ENCODE assay signal across 13 cellular contexts in the genomic region with DNA sequence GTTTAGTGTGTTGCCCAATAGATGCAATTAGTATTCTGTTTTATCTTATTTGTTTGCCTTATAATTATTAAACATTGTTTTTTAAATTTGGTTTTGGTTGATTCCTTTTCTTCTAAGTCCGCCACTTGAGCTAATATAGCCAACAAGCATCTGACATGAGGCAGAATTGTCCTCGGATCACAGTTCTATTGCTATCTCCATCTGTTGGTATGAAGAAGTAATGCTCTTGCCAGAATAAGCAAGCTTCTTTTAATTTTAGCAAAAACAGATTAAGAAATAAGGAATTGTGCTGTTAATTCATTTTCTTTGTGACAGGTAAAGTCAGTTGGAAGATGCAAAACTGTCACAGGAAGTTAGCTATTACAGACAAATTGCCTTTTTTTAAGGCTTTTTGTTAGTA. TPM values are rescaled to one million over a fixed set of nuclear protein-coding genes. Genes with fewer than 3 reads are reported as not detected.
DNase-seq lines count a peak whose midpoint lies in the region; ATAC-seq and TF ChIP-seq lines count a peak whose summit lies in the region.
"Had no signal": no experiment of that assay in that cellular context is flagged by ENCODE, and none has a peak within 500 bp of the region (broad histone marks: within the 10 kb centered on the region; RNA-seq: fewer than 3 reads in every experiment).

No MANE protein-coding gene starts in this region.

- TF ChIP-seq CTCF in endothelial cell (IDR thresholded peaks at IDR 0.05; ENCODE audit: unreplicated experiment) (peak; percentile 10), parathyroid adenoma (IDR thresholded peaks at IDR 0.05) (peak; percentile 24)

- H3K36me3 ChIP-seq in parathyroid adenoma (ENCODE audit: control insufficient read depth, insufficient read depth, low read length), result no peaks in the 10 kb centered on the region
- H3K36me3 ChIP-seq: spleen had no signal

- H3K79me2 ChIP-seq in parathyroid adenoma, result peaks cover 5% of the 10 kb centered on the region

- H3K4me1 ChIP-seq in parathyroid adenoma, result no peaks in the 10 kb centered on the region

- no peak overlapping the region for H3K27ac Mint-ChIP-seq in endothelial cell (ENCODE audit: unreplicated experiment)
- H3K27ac Mint-ChIP-seq in activated CD8-positive, alpha-beta T cell treated with anti-CD3 and anti-CD28 coated beads, Interleukin-2, amount 10 ng/mL, durations not matched to agents 7 days and 5 days, result no peak overlapping the region
- H3K27ac Mint-ChIP-seq: activated naive CD4-positive, alpha-beta T cell treated with anti-CD3 and anti-CD28 coated beads for 36 hours had no signal

- H3K27me3 Mint-ChIP-seq in endothelial cell (ENCODE audit: unreplicated experiment), result no peaks in the 10 kb centered on the region
- H3K27me3 Mint-ChIP-seq in activated CD8-positive, alpha-beta T cell treated with anti-CD3 and anti-CD28 coated beads, Interleukin-2, amount 10 ng/mL, durations not matched to agents 7 days and 5 days (ENCODE audit: low read depth), result no peaks in the 10 kb centered on the region

- no peaks in the 10 kb centered on the region for H3K9me3 Mint-ChIP-seq in endothelial cell (ENCODE audit: unreplicated experiment)
- H3K9me3 Mint-ChIP-seq in activated CD8-positive, alpha-beta T cell treated with anti-CD3 and anti-CD28 coated beads, Interleukin-2, amount 10 ng/mL, durations not matched to agents 7 days and 5 days (ENCODE audit: insufficient read depth), result no peaks in the 10 kb centered on the region
- H3K9me3 Mint-ChIP-seq: activated naive CD4-positive, alpha-beta T cell treated with anti-CD3 and anti-CD28 coated beads for 36 hours had no signal

- H3K4me3 Mint-ChIP-seq in endothelial cell (ENCODE audit: unreplicated experiment), result no peak overlapping the region
- H3K4me3 Mint-ChIP-seq in activated CD8-positive, alpha-beta T cell treated with anti-CD3 and anti-CD28 coated beads, Interleukin-2, amount 10 ng/mL, durations not matched to agents 7 days and 5 days, result no peak overlapping the region
- H3K4me3 Mint-ChIP-seq: activated naive CD4-positive, alpha-beta T cell treated with anti-CD3 and anti-CD28 coated beads for 36 hours had no signal

- H3K27ac ChIP-seq in parathyroid adenoma, result no peak overlapping the region
- H3K27ac ChIP-seq: spleen had no signal

- H2AFZ ChIP-seq in parathyroid adenoma, result no peak overlapping the region

- CTCF ChIA-PET in activated CD8-positive, alpha-beta T cell treated with anti-CD3 and anti-CD28 coated beads, Interleukin-2, amount 10 ng/mL, durations not matched to agents 7 days and 5 days (lab: Charles Lee), result interaction anchor here (1.0 to 2.0 kb wide), 6 partner anchors 10 to 582 kb away, joined by 3 to 7 read pairs (median 4); no protein-coding TSS in a partner anchor

- no peak for ATAC-seq in activated CD8-positive, alpha-beta T cell treated with anti-CD3 and anti-CD28 coated beads, Interleukin-2, amount 10 ng/mL, durations not matched to agents 7 days and 5 days

- H3K9me3 ChIP-seq in parathyroid adenoma (ENCODE audit: control insufficient read depth, low read length), result no peaks in the 10 kb centered on the region

- POLR2A ChIA-PET in activated CD8-positive, alpha-beta T cell treated with anti-CD3 and anti-CD28 coated beads, Interleukin-2, amount 10 ng/mL, durations not matched to agents 7 days and 5 days (lab: Charles Lee), result interaction anchor here (1.0 kb wide), 1 partner anchor 54 kb away, joined by 3 read pairs; a partner anchor contains a TSS

- DNase-seq in GM03348 (ENCODE audit: low spot score) (peak; percentile 9), NCI-H1694 treated with DMSO at 0.1 percent for 48 hours (lab: John Stamatoyannopoulos, UW) (peak; percentile 2), endothelial cell (ENCODE audit: low spot score) (no peak), AG08395 (ENCODE audit: low spot score) (no peak)
- no peak for DNase-seq in activated CD8-positive, alpha-beta T cell treated with anti-CD3 and anti-CD28 coated beads, Interleukin-2, amount 10 ng/mL, durations not matched to agents 7 days and 5 days
- no peak for DNase-seq in activated CD4-positive, alpha-beta T cell treated with anti-CD3 and anti-CD28 coated beads for 4 hours
- DNase-seq: activated CD4-positive, alpha-beta T cell treated with anti-CD3 and anti-CD28 coated beads, Interleukin-2, amount 50 U/mL, for 48 hours; activated naive CD4-positive, alpha-beta T cell treated with anti-CD3 and anti-CD28 coated beads for 36 hours; DMS79 treated with DMSO at 0.1 percent for 48 hours; midbrain; MV-4-11; spleen had no signal

- no peak overlapping the region for H3K4me2 ChIP-seq in parathyroid adenoma (ENCODE audit: low read length)

- H3K27me3 ChIP-seq in parathyroid adenoma (ENCODE audit: control insufficient read depth, insufficient read depth, low read length), result no peaks in the 10 kb centered on the region
- H3K27me3 ChIP-seq: spleen had no signal

- H3K4me1 Mint-ChIP-seq in endothelial cell (ENCODE audit: unreplicated experiment), result peaks cover 11% of the 10 kb centered on the region
- peaks cover 7% of the 10 kb centered on the region for H3K4me1 Mint-ChIP-seq in activated CD8-positive, alpha-beta T cell treated with anti-CD3 and anti-CD28 coated beads, Interleukin-2, amount 10 ng/mL, durations not matched to agents 7 days and 5 days (ENCODE audit: low read depth)

- no peaks in the 10 kb centered on the region for H3K36me3 Mint-ChIP-seq in endothelial cell (ENCODE audit: low read depth, unreplicated experiment)
- no peaks in the 10 kb centered on the region for H3K36me3 Mint-ChIP-seq in activated CD8-positive, alpha-beta T cell treated with anti-CD3 and anti-CD28 coated beads, Interleukin-2, amount 10 ng/mL, durations not matched to agents 7 days and 5 days (ENCODE audit: low read depth)

- no peak overlapping the region for H3K4me3 ChIP-seq in parathyroid adenoma (ENCODE audit: low read depth, low read length)
- H3K4me3 ChIP-seq: spleen had no signal

- no peak overlapping the region for H3K9ac ChIP-seq in parathyroid adenoma

RNA-seq across cellular contexts. Expression of a gene that starts 54.3 kb away (rescaled TPM):
- 36.1 TPM for total RNA-seq in endothelial cell (ENCODE audit: unreplicated experiment)
- total RNA-seq in activated CD8-positive, alpha-beta T cell treated with anti-CD3 and anti-CD28 coated beads, Interleukin-2, amount 10 ng/mL, durations not matched to agents 7 days and 5 days, result 10 to 100 TPM; 51.9 to 53.9 TPM

RNA-seq across cellular contexts. Expression of a gene that starts 54.6 kb away (rescaled TPM):
- total RNA-seq in endothelial cell (ENCODE audit: unreplicated experiment), result 9.4 TPM
- total RNA-seq in activated CD8-positive, alpha-beta T cell treated with anti-CD3 and anti-CD28 coated beads, Interleukin-2, amount 10 ng/mL, durations not matched to agents 7 days and 5 days, result 10 to 100 TPM; 11.8 to 12.7 TPM

Comparison
In these comparisons a context has a peak if more than half of its experiments do, and no peak if none do; other contexts are left out.
1. DNase-seq: peak in GM03348 (single experiment) and NCI-H1694 treated with DMSO at 0.1 percent for 48 hours (single experiment); none in endothelial cell (single experiment), activated CD8-positive, alpha-beta T cell treated with anti-CD3 and anti-CD28 coated beads, Interleukin-2, amount 10 ng/mL, durations not matched to agents 7 days and 5 days (single experiment), activated CD4-positive, alpha-beta T cell treated with anti-CD3 and anti-CD28 coated beads for 4 hours (0 of 2) and AG08395 (single experiment).